In genomic region chr18:31685097-31686082, GRCh38 we compare ENCODE assay signal across 8 cellular contexts. TPM values are rescaled to one million over a fixed set of nuclear protein-coding genes. Genes with fewer than 3 reads are reported as not detected.
DNase-seq lines count a peak whose midpoint lies in the region; ATAC-seq and TF ChIP-seq lines count a peak whose summit lies in the region.

No MANE protein-coding gene starts in this region.

- H3K4me3 ChIP-seq in HL-60 (replicated peaks; ENCODE audit: insufficient read depth, low read length) (peak overlapping the region; percentile 59), fibroblast of mammary gland (ENCODE audit: control insufficient read depth, low read depth, low read length) (peak overlapping the region; percentile 59)

- H3K27ac ChIP-seq in HL-60 (replicated peaks): no peak overlapping the region

- H3K9me3 Mint-ChIP-seq in activated T-cell treated with anti-CD3 and anti-CD28 coated beads, Interleukin-2, amount 50 U/mL, for 72 hours: no peaks in the 10 kb centered on the region
- H3K9me3 Mint-ChIP-seq in naive B cell: peaks cover 0 to 1% (median 0%) of the 10 kb centered on the region in 7 donors

- DNase-seq in DMS 273 (lab: John Stamatoyannopoulos, UW; ENCODE audit: unreplicated experiment): peak; percentile 96
- peak; percentile 37 to 58 for DNase-seq in HL-60 (ENCODE audit: low read depth in 1 of 2, low spot score in 1 of 2)
- DNase-seq in NOMO-1 treated with DMSO at 0.1 percent for 48 hours (lab: John Stamatoyannopoulos, UW; ENCODE audit: unreplicated experiment): peak; percentile 82
- DNase-seq in activated T-cell treated with anti-CD3 and anti-CD28 coated beads, Interleukin-2, amount 50 U/mL, for 72 hours: peak; percentile 73 to 78
- DNase-seq in fibroblast of mammary gland (ENCODE audit: low read depth): peak; percentile 74
- peak; percentile 51 for DNase-seq in naive B cell
- peak; percentile 60 for DNase-seq in stromal cell of bone marrow (ENCODE audit: low read depth)

- H3K27me3 Mint-ChIP-seq in activated T-cell treated with anti-CD3 and anti-CD28 coated beads, Interleukin-2, amount 50 U/mL, for 72 hours (ENCODE audit: low read depth): peaks cover 37% of the 10 kb centered on the region
- H3K27me3 Mint-ChIP-seq in naive B cell: peaks cover 19 to 21% (median 20%) of the 10 kb centered on the region in 3 donors

- H3K27me3 ChIP-seq in HL-60 (ENCODE audit: insufficient read depth, poor library complexity, severe bottlenecking): peaks cover 42% of the 10 kb centered on the region

- H3K4me1 Mint-ChIP-seq in activated T-cell treated with anti-CD3 and anti-CD28 coated beads, Interleukin-2, amount 50 U/mL, for 72 hours (ENCODE audit: low read depth): peaks cover 33% of the 10 kb centered on the region
- H3K4me1 Mint-ChIP-seq in naive B cell: peaks cover 12 to 19% (median 14%) of the 10 kb centered on the region in 3 donors

- TF ChIP-seq CTCF in HL-60 (IDR thresholded peaks at IDR 0.05; ENCODE audit: insufficient read depth, low read length) (peak; percentile 14), fibroblast of mammary gland (conservative IDR thresholded peaks at IDR 0.05; ENCODE audit: control insufficient read depth, insufficient read depth, low read depth, low read length) (no peak)

- peaks cover 0 to 2% of the 10 kb centered on the region in 2 donors for H3K36me3 Mint-ChIP-seq in activated T-cell treated with anti-CD3 and anti-CD28 coated beads, Interleukin-2, amount 50 U/mL, for 72 hours (ENCODE audit: insufficient read depth in 2 of 2)
- H3K36me3 Mint-ChIP-seq in naive B cell: peaks cover 0 to 7% of the 10 kb centered on the region in 2 donors

- H3K27ac Mint-ChIP-seq in activated T-cell treated with anti-CD3 and anti-CD28 coated beads, Interleukin-2, amount 50 U/mL, for 72 hours: no peak overlapping the region
- H3K27ac Mint-ChIP-seq in naive B cell: peak overlapping the region in 2 of 6 donors; percentile 54 to 90

- ATAC-seq in GM19467 (IDR thresholded peaks at IDR 0.05; ENCODE audit: unreplicated experiment) (peak; percentile 78), naive B cell (ENCODE audit: low read depth in 2 of 2) (peak; percentile 80 to 81)
- ATAC-seq in activated T-cell treated with anti-CD3 and anti-CD28 coated beads, Interleukin-2, amount 50 U/mL, for 72 hours (replicated peaks in 1 of 2): peak; percentile 87 to 88

- peak overlapping the region; percentile 82 to 87 for H3K4me3 Mint-ChIP-seq in activated T-cell treated with anti-CD3 and anti-CD28 coated beads, Interleukin-2, amount 50 U/mL, for 72 hours
- peak overlapping the region; percentile 76 to 93 (median 90) for H3K4me3 Mint-ChIP-seq in naive B cell

RNA-seq across cellular contexts. Expression of gene B4GALT6, which starts 1.0 kb away (rescaled TPM):
- total RNA-seq in activated T-cell treated with anti-CD3 and anti-CD28 coated beads, Interleukin-2, amount 50 U/mL, for 72 hours: 1 to 10 TPM; 2.8 to 5.0 TPM
- not detected for polyA plus RNA-seq in naive B cell (ENCODE audit: low read depth in 6 of 6)
